In genomic region chr6:165805604-165806003, GRCh38 we compare ENCODE assay signal across 20 cellular contexts.
DNase-seq lines count a peak whose midpoint lies in the region; TF ChIP-seq lines count a peak whose summit lies in the region.
"Had no signal": no experiment of that assay in that cellular context is flagged by ENCODE, and none has a peak within 500 bp of the region (broad histone marks: within the 10 kb centered on the region; RNA-seq: fewer than 3 reads in every experiment).

No MANE protein-coding gene starts in this region.

- peak overlapping the region; percentile 48 for H3K4me3 ChIP-seq in iPS-15b (ENCODE audit: low read depth, low read length)
- H3K4me3 ChIP-seq: A549, SJCRH30 had no signal

- H4K20me1 ChIP-seq in H9 (ENCODE audit: control insufficient read depth, insufficient read depth, insufficient read length), result no peaks in the 10 kb centered on the region

- no peaks in the 10 kb centered on the region for H3K4me1 ChIP-seq in H9 (ENCODE audit: insufficient read depth, low read length)
- no peaks in the 10 kb centered on the region for H3K4me1 ChIP-seq in iPS-15b (ENCODE audit: control insufficient read depth, insufficient read depth, low read length)
- H3K4me1 ChIP-seq: A549, SJCRH30 had no signal

- DNase-seq in H9, result no peak
- DNase-seq in osteocyte (ENCODE audit: extremely low spot score, unreplicated experiment), result no peak
- DNase-seq in iPS-NIHi11 (ENCODE audit: low spot score), result no peak
- no peak for DNase-seq in NCI-H2029 (lab: John Stamatoyannopoulos, UW)
- DNase-seq in posterior cingulate gyrus, result no peak
- DNase-seq in AML-193 (lab: John Stamatoyannopoulos, UW), result no peak
- DNase-seq: C1 segment of cervical spinal cord; CD8-positive, alpha-beta memory T cell; NCI-H1417 treated with DMSO at 0.1 percent for 48 hours; NCI-H187 treated with DMSO at 0.1 percent for 48 hours; NCI-H345; NCI-H526; PC-3; SJCRH30 had no signal

- no peak overlapping the region for H4K91ac ChIP-seq in H9 (ENCODE audit: insufficient read length, low read depth, low read length)

- H3K4me2 ChIP-seq in H9 (ENCODE audit: insufficient read depth, insufficient read length, low read length), result no peak overlapping the region
- H3K4me2 ChIP-seq: A549, KMS-11 had no signal

- H4K5ac ChIP-seq in H9 (ENCODE audit: insufficient read length, low read depth, low read length), result no peak overlapping the region

- no peak overlapping the region for H3K56ac ChIP-seq in H9 (ENCODE audit: insufficient read length, low read depth, low read length)

- H3K23me2 ChIP-seq in H9 (ENCODE audit: insufficient read length, low read depth, low read length, poor library complexity, severe bottlenecking), result peaks cover 4% of the 10 kb centered on the region

- no peak overlapping the region for H3K27ac Mint-ChIP-seq in H9
- H3K27ac Mint-ChIP-seq in brain, result no peak overlapping the region
- H3K27ac Mint-ChIP-seq in osteocyte (ENCODE audit: unreplicated experiment), result no peak overlapping the region
- H3K27ac Mint-ChIP-seq: CD8-positive, alpha-beta memory T cell had no signal

- H3T11ph ChIP-seq in H9 (ENCODE audit: low read length), result no peak overlapping the region

- H3K9ac ChIP-seq in H9 (ENCODE audit: extremely low read depth, insufficient read length, low read length) (no peak overlapping the region), iPS-15b (ENCODE audit: low read depth, low read length) (no peak overlapping the region)
- H3K9ac ChIP-seq: KMS-11 had no signal

- H3K27me3 Mint-ChIP-seq in H9 (ENCODE audit: low read depth) (peaks cover 91% of the 10 kb centered on the region), brain (peaks cover 40% of the 10 kb centered on the region), osteocyte (ENCODE audit: unreplicated experiment) (no peaks in the 10 kb centered on the region)

- H3K36me3 Mint-ChIP-seq in H9 (ENCODE audit: insufficient read depth in 1 of 3, low read depth in 3 of 3), result peaks cover 0 to 5% (median 0%) of the 10 kb centered on the region in 3 experiments; a peak in 2 of 7 replicates
- H3K36me3 Mint-ChIP-seq in brain, result peaks cover 10% of the 10 kb centered on the region
- no peaks in the 10 kb centered on the region for H3K36me3 Mint-ChIP-seq in osteocyte (ENCODE audit: unreplicated experiment)
- H3K36me3 Mint-ChIP-seq: CD8-positive, alpha-beta memory T cell had no signal

- no peak overlapping the region for H3K14ac ChIP-seq in H9 (ENCODE audit: insufficient read depth, low read length)

- H3K27ac ChIP-seq in H9 (ENCODE audit: insufficient read length, low read depth, low read length), result no peak overlapping the region
- H3K27ac ChIP-seq: A549, HL-60, KMS-11, RWPE1, SJCRH30 had no signal

- WGBS in H9 (ENCODE audit: extremely low coverage, insufficient read length, low lambda C conversion rate), result no CpG with 5 or more reads among the region's 12 CpGs

- no peak overlapping the region for H2BK12ac ChIP-seq in H9 (ENCODE audit: insufficient read length, low read depth, low read length)

- no peaks in the 10 kb centered on the region for H3K79me2 ChIP-seq in H9 (ENCODE audit: insufficient read depth, low read length)

- H2BK15ac ChIP-seq in H9 (ENCODE audit: low read depth, low read length), result no peak overlapping the region

- H3K36me3 ChIP-seq in iPS-15b (ENCODE audit: control insufficient read depth, insufficient read depth, low read length), result no peaks in the 10 kb centered on the region
- H3K36me3 ChIP-seq: SJCRH30 had no signal

- no peak overlapping the region for H3K18ac ChIP-seq in H9 (ENCODE audit: insufficient read length, low read depth, low read length)

- H3K4ac ChIP-seq in H9 (ENCODE audit: low read depth, low read length), result no peak overlapping the region

- no peak overlapping the region for H2BK20ac ChIP-seq in H9 (ENCODE audit: low read depth, low read length, poor library complexity, severe bottlenecking)

- no peak for TF ChIP-seq CTCF in H9 (conservative IDR thresholded peaks at IDR 0.05)
- no peak for TF ChIP-seq CTCF in brain (conservative IDR thresholded peaks at IDR 0.05)
- TF ChIP-seq CTCF in osteocyte (IDR thresholded peaks at IDR 0.05), result no peak

- H2BK120ac ChIP-seq in H9 (ENCODE audit: low read depth, low read length, poor library complexity, severe bottlenecking), result no peak overlapping the region

- H3K23ac ChIP-seq in H9 (ENCODE audit: insufficient read length, low read depth, low read length), result no peak overlapping the region

- no peak overlapping the region for H2AK5ac ChIP-seq in H9 (ENCODE audit: insufficient read length, low read length)

- H3K4me1 Mint-ChIP-seq in H9 (peaks cover 8 to 10% of the 10 kb centered on the region in 2 experiments), brain (peaks cover 6% of the 10 kb centered on the region), osteocyte (ENCODE audit: unreplicated experiment) (peaks cover 20% of the 10 kb centered on the region)

- H2AFZ ChIP-seq in H9 (ENCODE audit: low read length), result no peak overlapping the region

- H3K4me3 Mint-ChIP-seq in H9, result peak overlapping the region; percentile 34 to 70; a peak in 3 of 5 replicates
- H3K4me3 Mint-ChIP-seq in brain, result peak overlapping the region in 4 of 5 experiments; percentile 35 to 57 (median 44)
- H3K4me3 Mint-ChIP-seq in osteocyte (ENCODE audit: unreplicated experiment), result peak overlapping the region; percentile 10
- H3K4me3 Mint-ChIP-seq: CD8-positive, alpha-beta memory T cell had no signal

- intact Hi-C loops in posterior cingulate gyrus (cut with DNase I), result no loop called here

- H2BK5ac ChIP-seq in H9 (ENCODE audit: insufficient read length, low read length), result no peak overlapping the region

- no peak overlapping the region for H4K8ac ChIP-seq in H9 (replicated peaks; ENCODE audit: insufficient read length, low read depth, low read length)

- H3K79me1 ChIP-seq in H9 (ENCODE audit: insufficient read depth, low read depth, low read length, poor library complexity, severe bottlenecking), result no peaks in the 10 kb centered on the region

- H3K9me3 ChIP-seq in H9 (ENCODE audit: control insufficient read depth, low read depth, low read length) (no peaks in the 10 kb centered on the region), iPS-15b (ENCODE audit: control insufficient read depth, insufficient read depth, low read length) (no peaks in the 10 kb centered on the region)
- H3K9me3 ChIP-seq: A549, SJCRH30 had no signal

- H3K9me3 Mint-ChIP-seq in H9 (peaks cover 0 to 2% of the 10 kb centered on the region in 2 experiments; a peak in 3 of 5 replicates), brain (peaks cover 5 to 25% (median 13%) of the 10 kb centered on the region in 5 experiments), osteocyte (ENCODE audit: unreplicated experiment) (no peaks in the 10 kb centered on the region)

- H3K27me3 ChIP-seq in H9 (ENCODE audit: insufficient read depth, low read length) (peaks cover 7% of the 10 kb centered on the region; the same call in 1 of the 2 replicates), iPS-15b (ENCODE audit: control insufficient read depth, insufficient read depth, low read length) (peaks cover 53% of the 10 kb centered on the region)
- H3K27me3 ChIP-seq: SJCRH30 had no signal
